In the genomic region with DNA sequence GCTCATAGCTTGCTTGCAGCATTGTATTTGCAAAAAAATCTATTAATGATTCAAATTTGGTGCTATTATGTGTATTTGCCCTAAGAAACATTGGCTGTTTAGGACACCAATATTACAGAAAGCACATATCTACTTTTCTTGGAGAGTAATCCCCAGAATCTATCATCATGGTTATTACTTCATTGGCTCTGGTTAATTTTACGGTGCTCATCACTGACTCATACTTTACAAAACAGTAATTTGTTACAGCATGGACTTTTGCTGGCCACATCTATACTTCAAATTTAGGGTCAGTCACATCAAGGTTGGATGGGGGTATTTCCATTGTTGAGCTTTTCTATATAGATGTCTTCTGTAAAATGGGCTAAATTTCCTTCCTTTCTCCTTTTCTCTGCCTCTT, we compare ENCODE assay signal across 30 cellular contexts.
"Had no signal": no experiment of that assay in that cellular context is flagged by ENCODE, and none has a peak within 500 bp of the region (broad histone marks: within the 10 kb centered on the region; RNA-seq: fewer than 3 reads in every experiment).

No MANE protein-coding gene starts in this region.

- H2AFZ ChIP-seq: hepatocyte had no signal

- H3K79me2 ChIP-seq: hepatocyte had no signal

- H3K4me2 ChIP-seq: hepatocyte had no signal

- H3K9me3 ChIP-seq: adrenal gland, gastrocnemius medialis, left ventricle myocardium inferior, pancreas, psoas muscle, sigmoid colon, suprapubic skin, tibial artery, upper lobe of right lung had no signal

- H3K4me3 Mint-ChIP-seq: activated CD4-positive, alpha-beta memory T cell treated with anti-CD3 and anti-CD28 coated beads, Interleukin-2, amount 10 ng/mL, durations not matched to agents 7 days and 5 days; activated CD4-positive, alpha-beta T cell treated with anti-CD3 and anti-CD28 coated beads, Interleukin-2, amount 10 ng/mL, durations not matched to agents 24 days and 14 days; activated naive CD4-positive, alpha-beta T cell treated with anti-CD3 and anti-CD28 coated beads for 36 hours; activated naive CD8-positive, alpha-beta T cell treated with anti-CD3 and anti-CD28 coated beads for 36 hours; endodermal cell; nephron progenitor cell had no signal

- DNase-seq: activated CD4-positive, alpha-beta memory T cell treated with anti-CD3 and anti-CD28 coated beads, Interleukin-2, amount 10 ng/mL, durations not matched to agents 7 days and 5 days; activated CD4-positive, CD25-positive, alpha-beta regulatory T cell treated with anti-CD3 and anti-CD28 coated beads, Interleukin-2, amount 50 U/mL, for 72 hours; activated CD8-positive, alpha-beta memory T cell treated with anti-CD3 and anti-CD28 coated beads, Interleukin-2, amount 50 U/mL, for 48 hours; activated effector memory CD4-positive, alpha-beta T cell treated with anti-CD3 and anti-CD28 coated beads, Interleukin-2, amount 50 U/mL, for 16 hours; activated naive CD4-positive, alpha-beta T cell treated with anti-CD3 and anti-CD28 coated beads for 36 hours; activated naive CD8-positive, alpha-beta T cell treated with anti-CD3 and anti-CD28 coated beads for 36 hours; adrenal gland; brain microvascular endothelial cell; caudate nucleus; cortex of kidney; endodermal cell; gastrocnemius medialis; islet precursor cell; left ventricle myocardium inferior; mesendoderm; nephron progenitor cell; pancreas; psoas muscle; sigmoid colon; stimulated activated CD4-positive, alpha-beta T cell treated with anti-CD3 and anti-CD28 coated beads, Interleukin-15, amount 100 ng/mL, for 24 hours; stimulated activated CD4-positive, alpha-beta T cell treated with anti-CD3 and anti-CD28 coated beads, Interleukin-2, amount 100 ng/mL, for 24 hours; stimulated activated naive CD4-positive, alpha-beta T cell; T-helper 9 cell; tibial artery; upper lobe of right lung; WERI-Rb-1 had no signal

- H3K27ac ChIP-seq: adrenal gland, brain microvascular endothelial cell, gastrocnemius medialis, hepatocyte, left ventricle myocardium inferior, pancreas, psoas muscle, sigmoid colon, suprapubic skin, tibial artery, upper lobe of right lung, WERI-Rb-1 had no signal

- ATAC-seq: esophagus mucosa, pancreas, upper lobe of right lung had no signal

- H3K9me3 Mint-ChIP-seq: activated CD4-positive, alpha-beta memory T cell treated with anti-CD3 and anti-CD28 coated beads, Interleukin-2, amount 10 ng/mL, durations not matched to agents 7 days and 5 days; activated CD4-positive, alpha-beta T cell treated with anti-CD3 and anti-CD28 coated beads, Interleukin-2, amount 10 ng/mL, durations not matched to agents 24 days and 14 days; activated naive CD4-positive, alpha-beta T cell treated with anti-CD3 and anti-CD28 coated beads for 36 hours; activated naive CD8-positive, alpha-beta T cell treated with anti-CD3 and anti-CD28 coated beads for 36 hours; endodermal cell; nephron progenitor cell had no signal

- H3K27me3 ChIP-seq: adrenal gland, brain microvascular endothelial cell, gastrocnemius medialis, hepatocyte, pancreas, sigmoid colon, suprapubic skin, tibial artery, upper lobe of right lung had no signal

- H3K4me1 ChIP-seq: pancreas, suprapubic skin, tibial artery, upper lobe of right lung had no signal

- H3K27me3 Mint-ChIP-seq: activated naive CD8-positive, alpha-beta T cell treated with anti-CD3 and anti-CD28 coated beads for 36 hours had no signal

- H3K4me1 Mint-ChIP-seq: activated CD4-positive, alpha-beta memory T cell treated with anti-CD3 and anti-CD28 coated beads, Interleukin-2, amount 10 ng/mL, durations not matched to agents 7 days and 5 days; activated CD4-positive, alpha-beta T cell treated with anti-CD3 and anti-CD28 coated beads, Interleukin-2, amount 10 ng/mL, durations not matched to agents 24 days and 14 days; nephron progenitor cell had no signal

- H3K27ac Mint-ChIP-seq: activated CD4-positive, alpha-beta memory T cell treated with anti-CD3 and anti-CD28 coated beads, Interleukin-2, amount 10 ng/mL, durations not matched to agents 7 days and 5 days; activated CD4-positive, alpha-beta T cell treated with anti-CD3 and anti-CD28 coated beads, Interleukin-2, amount 10 ng/mL, durations not matched to agents 24 days and 14 days; activated naive CD4-positive, alpha-beta T cell treated with anti-CD3 and anti-CD28 coated beads for 36 hours; activated naive CD8-positive, alpha-beta T cell treated with anti-CD3 and anti-CD28 coated beads for 36 hours; endodermal cell; nephron progenitor cell had no signal
